Comparison of ENCODE assay signal across 8 cellular contexts in the genomic region with DNA sequence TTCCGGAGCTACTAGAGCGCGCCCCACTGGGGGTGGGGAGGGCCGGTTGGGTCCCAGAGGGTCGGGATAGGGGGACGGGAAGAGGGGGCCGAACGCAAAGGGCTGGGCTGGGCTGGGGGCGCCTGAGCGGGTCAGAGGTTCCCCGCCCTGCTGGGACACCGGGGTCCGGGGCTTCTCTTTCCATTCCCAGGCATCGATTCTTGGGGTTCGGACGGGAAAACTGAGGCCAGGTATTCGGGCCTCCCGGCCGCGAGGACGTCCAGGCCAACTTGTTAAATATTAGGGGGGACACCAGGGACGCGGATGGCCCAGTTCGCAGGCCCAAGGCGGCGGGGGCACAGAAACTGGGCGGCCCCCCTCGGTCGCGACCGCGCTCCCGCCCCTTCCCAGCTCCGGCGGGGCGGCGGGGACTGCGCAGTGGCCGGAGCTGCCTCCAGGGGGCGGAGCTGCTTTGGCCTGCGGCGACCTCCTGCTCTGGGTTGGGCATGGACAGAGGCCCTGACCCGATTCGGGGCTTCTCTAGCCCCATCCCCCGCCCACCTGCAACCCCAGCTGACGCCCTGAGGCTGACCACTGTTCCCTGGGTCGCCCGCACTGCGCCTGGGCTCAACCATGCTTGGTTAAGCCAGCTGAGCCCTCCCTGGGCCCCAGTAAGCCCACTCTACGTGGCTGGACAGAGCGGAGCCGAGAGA.
A peak's percentile ranks its signal among the peaks of the same experiment; 100 is the strongest.
DNase-seq lines count a peak whose midpoint lies in the region; ATAC-seq and TF ChIP-seq lines count a peak whose summit lies in the region.

No MANE protein-coding gene starts in this region.

- peaks cover 26% of the 10 kb centered on the region for H3K4me1 ChIP-seq in OCI-LY3 (ENCODE audit: low read length)

- DNase-seq in NCI-H2171 treated with DMSO at 0.1 percent for 48 hours (lab: John Stamatoyannopoulos, UW) (peak; percentile 42), NCI-H2171 (lab: John Stamatoyannopoulos, UW) (no peak), glomerular visceral epithelial cell (ENCODE audit: extremely low spot score) (peak; percentile 75), nucleus accumbens (lab: John Stamatoyannopoulos, UW) (peak in 41 of 56 donors; percentile 22 to 75 (median 46)), DMS153 (lab: John Stamatoyannopoulos, UW) (no peak)
- DNase-seq in activated naive CD4-positive, alpha-beta T cell treated with anti-CD3 and anti-CD28 coated beads, Interleukin-2, amount 50 U/mL, for 16 hours: peak; percentile 65

- peak overlapping the region; percentile 80 for H3K4me3 ChIP-seq in OCI-LY3 (ENCODE audit: low read length)

- peak; percentile 29 for ATAC-seq in HG02970 (IDR thresholded peaks at IDR 0.05; ENCODE audit: low FRiP score, unreplicated experiment)

- TF ChIP-seq CTCF in OCI-LY3 (IDR thresholded peaks at IDR 0.05; ENCODE audit: low read depth, low read length): peak; percentile 61

- H2AFZ ChIP-seq in OCI-LY3 (ENCODE audit: low read depth, low read length): no peak overlapping the region

- peaks cover 5% of the 10 kb centered on the region for H3K36me3 ChIP-seq in OCI-LY3 (replicated peaks; ENCODE audit: low read depth, low read length)

- peak overlapping the region; percentile 97 for H3K9ac ChIP-seq in OCI-LY3 (ENCODE audit: low read length)

- no peaks in the 10 kb centered on the region for H3K9me3 ChIP-seq in OCI-LY3 (ENCODE audit: insufficient read depth, low read length)

- peak overlapping the region; percentile 93 for H3K4me2 ChIP-seq in OCI-LY3 (ENCODE audit: low read length)

- H4K20me1 ChIP-seq in OCI-LY3 (ENCODE audit: insufficient read depth, low read length): peaks cover 29% of the 10 kb centered on the region

- peak overlapping the region; percentile 93 for H3K27ac ChIP-seq in OCI-LY3 (ENCODE audit: low read length)

- peaks cover 46% of the 10 kb centered on the region for H3K79me2 ChIP-seq in OCI-LY3 (ENCODE audit: low read length)

- H3K27me3 ChIP-seq in OCI-LY3 (ENCODE audit: low read depth, low read length): no peaks in the 10 kb centered on the region

Comparison
In these comparisons a context has a peak if more than half of its experiments do, and no peak if none do; other contexts are left out.
1. DNase-seq: peak in NCI-H2171 treated with DMSO at 0.1 percent for 48 hours (single experiment), activated naive CD4-positive, alpha-beta T cell treated with anti-CD3 and anti-CD28 coated beads, Interleukin-2, amount 50 U/mL, for 16 hours (single experiment), glomerular visceral epithelial cell (single experiment) and nucleus accumbens (41 of 56); none in NCI-H2171 (single experiment) and DMS153 (single experiment).